Comparison of ENCODE assay signal across 30 cellular contexts in genomic region chr10:3350790-3351364, GRCh38.
"Had no signal": no experiment of that assay in that cellular context is flagged by ENCODE, and none has a peak within 500 bp of the region (broad histone marks: within the 10 kb centered on the region; RNA-seq: fewer than 3 reads in every experiment).

No MANE protein-coding gene starts in this region.

- FAIRE-seq: endometrium, pancreas, small intestine had no signal

- H3K4me3 ChIP-seq: esophagus squamous epithelium, heart right ventricle, left lung, lower lobe of right lung, mucosa of descending colon, pancreas, psoas muscle, sigmoid colon, vagina had no signal

- H3K4me1 ChIP-seq: esophagus squamous epithelium, left lung, lower lobe of right lung, pancreas, vagina had no signal

- H3K27ac ChIP-seq: epithelial cell of prostate, esophagus squamous epithelium, heart right ventricle, left lung, lower lobe of right lung, pancreas, psoas muscle, sigmoid colon, vagina had no signal

- DNase-seq: activated CD4-positive, alpha-beta T cell treated with anti-CD3 and anti-CD28 coated beads, Interleukin-2, amount 10 ng/mL, durations not matched to agents 24 days and 14 days; activated CD4-positive, CD25-positive, alpha-beta regulatory T cell treated with anti-CD3 and anti-CD28 coated beads, Interleukin-2, amount 50 U/mL, for 72 hours; activated CD8-positive, alpha-beta T cell treated with anti-CD3 and anti-CD28 coated beads for 36 hours; activated gamma-delta T cell treated with Interleukin-2 at 50 U/mL for 16 hours; activated naive CD4-positive, alpha-beta T cell treated with anti-CD3 and anti-CD28 coated beads, Interleukin-2, amount 50 U/mL, for 16 hours; activated T-cell treated with anti-CD3 and anti-CD28 coated beads, Interleukin-2, amount 50 U/mL, for 4 hours; amygdala; caudate nucleus; dermis blood vessel endothelial cell; effector CD8-positive, alpha-beta T cell; esophagus squamous epithelium; foreskin melanocyte; heart right ventricle; left lung; lower lobe of right lung; mucosa of descending colon; pancreas; psoas muscle; sigmoid colon; small intestine; stimulated activated CD4-positive, alpha-beta T cell treated with anti-CD3 and anti-CD28 coated beads, Interleukin-1b, Interleukin-23, amount 100 ng/mL, for 48 hours; stimulated activated CD4-positive, alpha-beta T cell treated with anti-CD3 and anti-CD28 coated beads, Interleukin-4, amount 100 ng/mL, for 4 hours; stimulated activated CD8-positive, alpha-beta memory T cell treated with anti-CD3 and anti-CD28 coated beads, Interleukin-4, amount 100 ng/mL, for 48 hours; stimulated activated naive CD8-positive, alpha-beta T cell treated with anti-CD3 and anti-CD28 coated beads, Interleukin-15, amount 100 ng/mL, for 72 hours; T-helper 2 cell had no signal

- H3K36me3 ChIP-seq: esophagus squamous epithelium, heart right ventricle, left lung, lower lobe of right lung, pancreas, sigmoid colon, vagina had no signal

- H3K9me3 ChIP-seq: esophagus squamous epithelium, lower lobe of right lung, mucosa of descending colon, pancreas, psoas muscle, sigmoid colon, vagina had no signal

- H3K27me3 ChIP-seq: esophagus squamous epithelium, left lung, pancreas, sigmoid colon, vagina had no signal

- ATAC-seq: activated CD8-positive, alpha-beta T cell treated with anti-CD3 and anti-CD28 coated beads for 36 hours; activated T-cell treated with anti-CD3 and anti-CD28 coated beads, Interleukin-2, amount 50 U/mL, for 4 hours; activated T-helper 17 cell treated with anti-CD3 and anti-CD28 coated beads, Interleukin-2, amount 50 U/mL, for 72 hours; heart right ventricle; left lung; lower lobe of right lung; mucosa of descending colon; pancreas; psoas muscle; stimulated activated memory B cell treated with anti-CD40 and anti-IgM and Interleukin-4, amounts not matched to agents 10 μg/mL and 1 μg/mL and 100 μg/mL, for 72 hours; stimulated activated naive CD8-positive, alpha-beta T cell treated with anti-CD3 and anti-CD28 coated beads, Interleukin-15, amount 100 ng/mL, for 72 hours had no signal
